ENCODE assay signal across 19 cellular contexts in genomic region chr9:135047026-135047350, GRCh38. TPM values are rescaled to one million over a fixed set of nuclear protein-coding genes. Genes with fewer than 3 reads are reported as not detected.
"Had no signal": no experiment of that assay in that cellular context is flagged by ENCODE, and none has a peak within 500 bp of the region (broad histone marks: within the 10 kb centered on the region; RNA-seq: fewer than 3 reads in every experiment).

No MANE protein-coding gene starts in this region.

- DNase-seq: activated B cell treated with CpG ODN at 0.5 μM for 24 hours; activated CD4-positive, alpha-beta memory T cell treated with anti-CD3 and anti-CD28 coated beads, Interleukin-2, amount 10 ng/mL, durations not matched to agents 7 days and 5 days; activated CD4-positive, alpha-beta T cell treated with anti-CD3 and anti-CD28 coated beads for 4 hours; activated effector memory CD4-positive, alpha-beta T cell treated with Interleukin-2 at 50 U/mL for 16 hours; activated naive CD4-positive, alpha-beta T cell treated with anti-CD3 and anti-CD28 coated beads, Interleukin-2, amount 10 ng/mL, durations not matched to agents 7 days and 5 days; activated naive CD8-positive, alpha-beta T cell treated with anti-CD3 and anti-CD28 coated beads, Interleukin-2, amount 50 U/mL, for 24 hours; activated T-cell treated with anti-CD3 and anti-CD28 coated beads, Interleukin-2, amount 50 U/mL, for 48 hours; anterior cingulate cortex; central memory CD4-positive, alpha-beta T cell; erythroblast; naive B cell; ovary; right lobe of liver; stimulated activated CD4-positive, alpha-beta T cell treated with anti-CD3 and anti-CD28 coated beads, Interleukin-4, amount 100 ng/mL, for 24 hours; stimulated activated naive B cell treated with anti-CD40 and anti-IgM and Interleukin-4, amounts not matched to agents 10 μg/mL and 1 μg/mL and 100 μg/mL, for 72 hours; substantia nigra; uterus had no signal

- H3K4me3 Mint-ChIP-seq: activated B cell treated with CpG ODN at 0.5 μM for 24 hours; activated CD4-positive, alpha-beta memory T cell treated with anti-CD3 and anti-CD28 coated beads, Interleukin-2, amount 10 ng/mL, durations not matched to agents 7 days and 5 days; activated naive CD4-positive, alpha-beta T cell treated with anti-CD3 and anti-CD28 coated beads, Interleukin-2, amount 10 ng/mL, durations not matched to agents 7 days and 5 days; activated naive CD8-positive, alpha-beta T cell treated with anti-CD3 and anti-CD28 coated beads, Interleukin-2, amount 50 U/mL, for 24 hours; brain; naive B cell; neural crest cell; stimulated activated naive B cell treated with anti-CD40 and anti-IgM and Interleukin-4, amounts not matched to agents 10 μg/mL and 1 μg/mL and 100 μg/mL, for 72 hours had no signal

- H3K4me1 Mint-ChIP-seq: activated CD4-positive, alpha-beta memory T cell treated with anti-CD3 and anti-CD28 coated beads, Interleukin-2, amount 10 ng/mL, durations not matched to agents 7 days and 5 days; activated naive CD4-positive, alpha-beta T cell treated with anti-CD3 and anti-CD28 coated beads, Interleukin-2, amount 10 ng/mL, durations not matched to agents 7 days and 5 days; activated naive CD8-positive, alpha-beta T cell treated with anti-CD3 and anti-CD28 coated beads, Interleukin-2, amount 50 U/mL, for 24 hours had no signal

- H3K9me3 Mint-ChIP-seq: activated B cell treated with CpG ODN at 0.5 μM for 24 hours; activated CD4-positive, alpha-beta memory T cell treated with anti-CD3 and anti-CD28 coated beads, Interleukin-2, amount 10 ng/mL, durations not matched to agents 7 days and 5 days; activated naive CD4-positive, alpha-beta T cell treated with anti-CD3 and anti-CD28 coated beads, Interleukin-2, amount 10 ng/mL, durations not matched to agents 7 days and 5 days; activated naive CD8-positive, alpha-beta T cell treated with anti-CD3 and anti-CD28 coated beads, Interleukin-2, amount 50 U/mL, for 24 hours; neural crest cell; stimulated activated naive B cell treated with anti-CD40 and anti-IgM and Interleukin-4, amounts not matched to agents 10 μg/mL and 1 μg/mL and 100 μg/mL, for 72 hours had no signal

- ATAC-seq: activated naive CD8-positive, alpha-beta T cell treated with anti-CD3 and anti-CD28 coated beads, Interleukin-2, amount 50 U/mL, for 24 hours; stimulated activated naive B cell treated with anti-CD40 and anti-IgM and Interleukin-4, amounts not matched to agents 10 μg/mL and 1 μg/mL and 100 μg/mL, for 72 hours had no signal

- H3K36me3 Mint-ChIP-seq: activated naive CD4-positive, alpha-beta T cell treated with anti-CD3 and anti-CD28 coated beads, Interleukin-2, amount 10 ng/mL, durations not matched to agents 7 days and 5 days; naive B cell; stimulated activated naive B cell treated with anti-CD40 and anti-IgM and Interleukin-4, amounts not matched to agents 10 μg/mL and 1 μg/mL and 100 μg/mL, for 72 hours had no signal

- H3K27me3 Mint-ChIP-seq: activated CD4-positive, alpha-beta memory T cell treated with anti-CD3 and anti-CD28 coated beads, Interleukin-2, amount 10 ng/mL, durations not matched to agents 7 days and 5 days; activated naive CD4-positive, alpha-beta T cell treated with anti-CD3 and anti-CD28 coated beads, Interleukin-2, amount 10 ng/mL, durations not matched to agents 7 days and 5 days had no signal

- H3K27ac Mint-ChIP-seq: activated B cell treated with CpG ODN at 0.5 μM for 24 hours; activated CD4-positive, alpha-beta memory T cell treated with anti-CD3 and anti-CD28 coated beads, Interleukin-2, amount 10 ng/mL, durations not matched to agents 7 days and 5 days; activated naive CD4-positive, alpha-beta T cell treated with anti-CD3 and anti-CD28 coated beads, Interleukin-2, amount 10 ng/mL, durations not matched to agents 7 days and 5 days; activated naive CD8-positive, alpha-beta T cell treated with anti-CD3 and anti-CD28 coated beads, Interleukin-2, amount 50 U/mL, for 24 hours; brain; naive B cell; stimulated activated naive B cell treated with anti-CD40 and anti-IgM and Interleukin-4, amounts not matched to agents 10 μg/mL and 1 μg/mL and 100 μg/mL, for 72 hours had no signal

RNA-seq across cellular contexts. Expression of gene OLFM1, which starts 40.5 kb away (rescaled TPM):
- total RNA-seq: activated B cell treated with CpG ODN at 0.5 μM for 24 hours; activated CD4-positive, alpha-beta memory T cell treated with anti-CD3 and anti-CD28 coated beads, Interleukin-2, amount 10 ng/mL, durations not matched to agents 7 days and 5 days had no signal
